ENCODE assay signal across 11 cellular contexts in the genomic region with DNA sequence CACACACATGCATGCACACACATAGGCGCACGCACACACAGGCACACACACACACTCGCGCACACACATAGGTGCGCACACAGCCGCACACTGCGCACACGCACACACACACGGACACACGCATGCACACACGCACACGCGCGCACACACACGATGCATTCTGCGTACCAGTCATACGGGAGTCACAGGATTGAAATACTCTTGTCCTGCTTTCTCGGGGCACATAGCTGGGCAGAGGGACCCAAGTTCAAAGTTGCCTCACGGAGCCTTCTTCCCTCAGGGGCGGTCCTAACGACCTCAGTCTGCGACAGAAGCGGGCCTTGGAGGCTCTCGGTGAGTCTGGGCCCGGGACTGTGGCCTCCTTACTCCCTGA. TPM values are rescaled to one million over a fixed set of nuclear protein-coding genes. Genes with fewer than 3 reads are reported as not detected.
A peak's percentile ranks its signal among the peaks of the same experiment; 100 is the strongest.
DNase-seq lines count a peak whose midpoint lies in the region; ATAC-seq, FAIRE-seq and TF ChIP-seq lines count a peak whose summit lies in the region.
"Had no signal": no experiment of that assay in that cellular context is flagged by ENCODE, and none has a peak within 500 bp of the region (broad histone marks: within the 10 kb centered on the region; RNA-seq: fewer than 3 reads in every experiment).

No MANE protein-coding gene starts in this region.

- no peaks in the 10 kb centered on the region for H3K4me1 ChIP-seq in CD8-positive, alpha-beta T cell (ENCODE audit: insufficient read depth, low read length)
- H3K4me1 ChIP-seq in ovary (ENCODE audit: insufficient read depth): no peaks in the 10 kb centered on the region

- peaks cover 6% of the 10 kb centered on the region for H3K27me3 ChIP-seq in CD8-positive, alpha-beta T cell (ENCODE audit: insufficient read depth, low read length)
- H3K27me3 ChIP-seq in ovary: no peaks in the 10 kb centered on the region

- no peaks in the 10 kb centered on the region for H3K9me3 Mint-ChIP-seq in CD8-positive, alpha-beta T cell
- H3K9me3 Mint-ChIP-seq in WTC11: no peaks in the 10 kb centered on the region
- H3K9me3 Mint-ChIP-seq: HFFc6 had no signal

- H3K36me3 Mint-ChIP-seq in CD8-positive, alpha-beta T cell: no peaks in the 10 kb centered on the region
- no peaks in the 10 kb centered on the region for H3K36me3 Mint-ChIP-seq in WTC11

- H3K27ac ChIP-seq in CD8-positive, alpha-beta T cell (ENCODE audit: low read depth, low read length): no peak overlapping the region
- H3K27ac ChIP-seq in ovary: no peak overlapping the region

- peak overlapping the region; percentile 67 for H3K4me3 Mint-ChIP-seq in CD8-positive, alpha-beta T cell
- H3K4me3 Mint-ChIP-seq in WTC11: peak overlapping the region; percentile 84
- H3K4me3 Mint-ChIP-seq: HFFc6 had no signal

- POLR2A ChIA-PET in CD8-positive, alpha-beta T cell (lab: Charles Lee): no interaction called here
- POLR2A ChIA-PET in WTC11 (lab: Charles Lee): no interaction called here

- intact Hi-C loops in CD8-positive, alpha-beta T cell (cut with DNase I, micrococcal nuclease): no loop called here
- intact Hi-C loops in ovary (cut with DNase I): no loop called here

- WGBS in ovary, 3 donors: 58 to 69% (median 65%) methylated on average over 25 of the region's 25 CpGs

- no peak for DNase-seq in CD8-positive, alpha-beta T cell
- DNase-seq in WTC11 (ENCODE audit: low spot score) (peak; percentile 29), fibroblast of villous mesenchyme (ENCODE audit: low read depth) (no peak), ovary (no peak), ecto neural progenitor cell (ENCODE audit: low spot score) (no peak), urothelium cell line (ENCODE audit: low spot score) (no peak)
- DNase-seq: activated effector memory CD4-positive, alpha-beta T cell treated with Interleukin-2 at 50 U/mL for 16 hours; HFFc6; occipital lobe had no signal

- CTCF ChIA-PET in CD8-positive, alpha-beta T cell (lab: Charles Lee): interaction anchor here (1.3 kb wide), 1 partner anchor 49 kb away, joined by 5 read pairs; no protein-coding TSS in a partner anchor
- CTCF ChIA-PET in WTC11 (lab: Charles Lee): interaction anchor here (0.5 to 2.3 kb wide), 18 partner anchors 9 to 359 kb away, joined by 3 to 20 read pairs (median 4); no protein-coding TSS in a partner anchor

- no peaks in the 10 kb centered on the region for H3K9me3 ChIP-seq in CD8-positive, alpha-beta T cell (ENCODE audit: low read length)
- no peaks in the 10 kb centered on the region for H3K9me3 ChIP-seq in ovary

- H3K27ac Mint-ChIP-seq in CD8-positive, alpha-beta T cell: no peak overlapping the region
- no peak overlapping the region for H3K27ac Mint-ChIP-seq in WTC11
- H3K27ac Mint-ChIP-seq: HFFc6 had no signal

- no peaks in the 10 kb centered on the region for H3K36me3 ChIP-seq in CD8-positive, alpha-beta T cell (ENCODE audit: insufficient read depth, low read length)
- no peaks in the 10 kb centered on the region for H3K36me3 ChIP-seq in ovary

- TF ChIP-seq POLR2A in ovary (IDR thresholded peaks at IDR 0.05): no peak

- H3K27me3 Mint-ChIP-seq in CD8-positive, alpha-beta T cell (ENCODE audit: low read depth): peaks cover 44% of the 10 kb centered on the region
- H3K27me3 Mint-ChIP-seq in WTC11 (ENCODE audit: low read depth): peaks cover 16% of the 10 kb centered on the region

- no peak for FAIRE-seq in urothelium cell line (lab: Jason Lieb, UNC)

- TF ChIP-seq CTCF in CD8-positive, alpha-beta T cell (IDR thresholded peaks at IDR 0.05): no peak
- no peak for TF ChIP-seq CTCF in WTC11 (IDR thresholded peaks at IDR 0.05)
- TF ChIP-seq CTCF in fibroblast of villous mesenchyme (IDR thresholded peaks at IDR 0.05; ENCODE audit: insufficient read depth, low read depth, low read length): no peak
- no peak for TF ChIP-seq CTCF in ovary (IDR thresholded peaks at IDR 0.05)

- ATAC-seq in CD8-positive, alpha-beta T cell: no peak
- ATAC-seq in WTC11 (peak; percentile 58), GM19324 (IDR thresholded peaks at IDR 0.05; ENCODE audit: low FRiP score, unreplicated experiment) (no peak), HG02642 (IDR thresholded peaks at IDR 0.05; ENCODE audit: poor library complexity, unreplicated experiment) (no peak)

- H3K4me3 ChIP-seq in CD8-positive, alpha-beta T cell (ENCODE audit: low read depth, low read length): peak overlapping the region; percentile 33
- H3K4me3 ChIP-seq in fibroblast of villous mesenchyme (ENCODE audit: low read depth, low read length) (peak overlapping the region; percentile 50), ovary (peak overlapping the region; percentile 24)

- peaks cover 4% of the 10 kb centered on the region for H3K4me1 Mint-ChIP-seq in CD8-positive, alpha-beta T cell (ENCODE audit: low read depth)
- H3K4me1 Mint-ChIP-seq in WTC11: peaks cover 6% of the 10 kb centered on the region

- TF ChIP-seq EP300 in ovary (IDR thresholded peaks at IDR 0.05): no peak

TF ChIP-seq in WTC11, 78 proteins besides CTCF, POLR2A, EP300 and RAD21:
- TF ChIP-seq, protein P1, sequence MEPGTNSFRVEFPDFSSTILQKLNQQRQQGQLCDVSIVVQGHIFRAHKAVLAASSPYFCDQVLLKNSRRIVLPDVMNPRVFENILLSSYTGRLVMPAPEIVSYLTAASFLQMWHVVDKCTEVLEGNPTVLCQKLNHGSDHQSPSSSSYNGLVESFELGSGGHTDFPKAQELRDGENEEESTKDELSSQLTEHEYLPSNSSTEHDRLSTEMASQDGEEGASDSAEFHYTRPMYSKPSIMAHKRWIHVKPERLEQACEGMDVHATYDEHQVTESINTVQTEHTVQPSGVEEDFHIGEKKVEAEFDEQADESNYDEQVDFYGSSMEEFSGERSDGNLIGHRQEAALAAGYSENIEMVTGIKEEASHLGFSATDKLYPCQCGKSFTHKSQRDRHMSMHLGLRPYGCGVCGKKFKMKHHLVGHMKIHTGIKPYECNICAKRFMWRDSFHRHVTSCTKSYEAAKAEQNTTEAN (CRISPR knock-in tag; IDR thresholded peaks at IDR 0.05): peak; percentile 95; the same call in 1 of the 2 replicates
- no peak for TF ChIP-seq HMGA2 (CRISPR knock-in tag; IDR thresholded peaks at IDR 0.05)

RNA-seq across cellular contexts. Expression of gene MRM1, which starts 56.0 kb away (rescaled TPM):
- 1 to 10 TPM; 1.4 TPM for total RNA-seq in CD8-positive, alpha-beta T cell
- total RNA-seq in WTC11 (2021) (12.1 to 16.5 TPM (median 14.2 TPM) in 3 replicates), fibroblast of villous mesenchyme (3.9 and 4.7 TPM in 2 replicates), ovary (1 to 10 TPM; 6.0 to 8.1 (median 6.8) TPM)
- 1 to 10 TPM; 2.7 to 6.5 TPM for polyA plus RNA-seq in ovary
